In genomic region chrX:132730726-132731125, GRCh38 we compare ENCODE assay signal across 35 cellular contexts.
"Had no signal": no experiment of that assay in that cellular context is flagged by ENCODE, and none has a peak within 500 bp of the region (broad histone marks: within the 10 kb centered on the region; RNA-seq: fewer than 3 reads in every experiment).

No MANE protein-coding gene starts in this region.

- H3K27me3 ChIP-seq: MG63 had no signal

- H3K9ac ChIP-seq: KMS-11 had no signal

- H3K36me3 ChIP-seq: MG63 had no signal

- H3K4me2 ChIP-seq: KMS-11 had no signal

- H3K4me3 ChIP-seq: MG63 had no signal

- H3K9me3 ChIP-seq: MG63 had no signal

- DNase-seq: Karpas-422, Kasumi-1, MG63, MM.1S, MV-4-11, NCI-H1048, NCI-H1092, NCI-H1092 treated with DMSO at 0.1 percent for 48 hours, NCI-H1105, NCI-H1105 treated with DMSO at 0.1 percent for 48 hours, NCI-H1417, NCI-H1417 treated with DMSO at 0.1 percent for 48 hours, NCI-H1436, NCI-H1436 treated with DMSO at 0.1 percent for 48 hours, NCI-H146, NCI-H1694, NCI-H1694 treated with DMSO at 0.1 percent for 48 hours, NCI-H187, NCI-H187 treated with DMSO at 0.1 percent for 48 hours, NCI-H1930, NCI-H2029, NCI-H2029 treated with DMSO at 0.1 percent for 48 hours, NCI-H2081, NCI-H2081 treated with DMSO at 0.1 percent for 48 hours, NCI-H2107, NCI-H2171, NCI-H2171 treated with DMSO at 0.1 percent for 48 hours, NCI-H2227 treated with DMSO at 0.1 percent for 48 hours, NCI-H226, NCI-H345, NCI-H446, NCI-H446 treated with DMSO at 0.1 percent for 48 hours, NCI-H510A, NCI-H510A treated with DMSO at 0.1 percent for 48 hours had no signal

- H3K27ac ChIP-seq: KMS-11 had no signal
